ENCODE assay signal across 10 cellular contexts in the genomic region with DNA sequence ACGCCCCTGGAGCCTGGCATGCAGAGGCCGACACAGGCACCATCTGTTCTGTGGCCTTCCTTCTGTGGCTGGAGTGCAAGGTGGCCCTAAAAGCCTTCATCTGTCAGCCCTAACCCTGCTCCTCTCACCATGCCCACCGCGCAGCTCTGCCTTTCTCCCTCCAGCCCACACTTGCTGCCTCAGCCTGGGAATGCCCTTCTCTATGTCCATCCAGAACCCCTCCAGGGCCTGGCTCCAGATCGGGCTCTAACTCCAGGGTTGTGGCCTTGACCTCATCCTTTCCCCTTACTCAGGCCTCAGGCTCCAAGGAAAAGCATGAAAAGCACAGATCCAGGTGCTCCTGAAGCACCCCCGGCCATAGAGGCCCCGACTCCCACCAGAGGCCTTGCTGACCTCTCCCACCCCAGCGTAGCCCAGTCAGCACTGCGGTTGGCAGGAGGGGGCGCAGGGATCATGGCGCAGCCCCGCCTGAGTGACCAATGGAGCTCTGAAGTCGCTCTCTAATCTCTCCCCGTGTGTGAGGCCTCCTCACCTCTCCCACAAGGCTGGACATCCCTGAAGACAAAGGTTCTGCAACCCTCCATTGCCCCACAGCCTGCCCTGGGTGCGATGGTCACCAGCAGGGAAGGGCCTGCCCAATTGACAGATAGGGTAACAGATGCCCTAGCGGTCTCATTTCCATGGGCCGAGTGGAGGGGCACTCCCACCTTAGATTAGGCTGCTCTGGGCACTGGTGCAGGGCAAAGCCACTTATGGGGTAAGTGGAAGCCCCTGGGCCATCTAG. TPM values are rescaled to one million over a fixed set of nuclear protein-coding genes. Genes with fewer than 3 reads are reported as not detected.
A peak's percentile ranks its signal among the peaks of the same experiment; 100 is the strongest.
DNase-seq lines count a peak whose midpoint lies in the region; TF ChIP-seq lines count a peak whose summit lies in the region.
"Had no signal": no experiment of that assay in that cellular context is flagged by ENCODE, and none has a peak within 500 bp of the region (broad histone marks: within the 10 kb centered on the region; RNA-seq: fewer than 3 reads in every experiment).

No MANE protein-coding gene starts in this region.

- H4K20me1 ChIP-seq in Karpas-422 (ENCODE audit: insufficient read depth, low read depth, low read length), result no peaks in the 10 kb centered on the region

- H3K27ac Mint-ChIP-seq in activated T-helper 2 cell treated with anti-CD3 and anti-CD28 coated beads, Interferon-gamma antibody, Interleukin-2, Interleukin-4, amounts not matched to agents 10 μg/mL and 5 μg/mL and 100 μg/mL, durations not matched to agents 14 hours and 24 hours and 36 hours, result peak overlapping the region; percentile 17
- H3K27ac Mint-ChIP-seq in endodermal cell (peak overlapping the region; percentile 52), nephron progenitor cell (peak overlapping the region; percentile 95)

- H3K27ac ChIP-seq in endodermal cell (ENCODE audit: low read depth, low read length), result no peak overlapping the region
- peak overlapping the region; percentile 76 to 88 for H3K27ac ChIP-seq in testis
- H3K27ac ChIP-seq in Karpas-422 (ENCODE audit: low read length), result no peak overlapping the region
- H3K27ac ChIP-seq: KMS-11 had no signal

- TF ChIP-seq POLR2A in testis (IDR thresholded peaks at IDR 0.05), result no peak

- H3K27me3 ChIP-seq in endodermal cell (ENCODE audit: control insufficient read depth, insufficient read depth, low read length, poor library complexity, severe bottlenecking), result no peaks in the 10 kb centered on the region
- no peaks in the 10 kb centered on the region for H3K27me3 ChIP-seq in testis
- no peaks in the 10 kb centered on the region for H3K27me3 ChIP-seq in Karpas-422 (ENCODE audit: low read length)

- peaks cover 16% of the 10 kb centered on the region for H3K4me1 Mint-ChIP-seq in activated T-helper 2 cell treated with anti-CD3 and anti-CD28 coated beads, Interferon-gamma antibody, Interleukin-2, Interleukin-4, amounts not matched to agents 10 μg/mL and 5 μg/mL and 100 μg/mL, durations not matched to agents 14 hours and 24 hours and 36 hours (ENCODE audit: low read depth)
- H3K4me1 Mint-ChIP-seq in endodermal cell (peaks cover 21% of the 10 kb centered on the region), nephron progenitor cell (peaks cover 78% of the 10 kb centered on the region)

- DNase-seq in activated T-helper 2 cell treated with anti-CD3 and anti-CD28 coated beads, Interferon-gamma antibody, Interleukin-2, Interleukin-4, amounts not matched to agents 10 μg/mL and 5 μg/mL and 100 μg/mL, durations not matched to agents 14 hours and 24 hours and 36 hours (ENCODE audit: low spot score), result no peak
- DNase-seq in endodermal cell, result no peak
- no peak for DNase-seq in nephron progenitor cell
- DNase-seq in testis, result no peak
- no peak for DNase-seq in activated CD8-positive, alpha-beta memory T cell treated with anti-CD3 and anti-CD28 coated beads, Interleukin-2, amount 50 U/mL, for 4 hours
- no peak for DNase-seq in NCI-H1105 treated with DMSO at 0.1 percent for 48 hours (lab: John Stamatoyannopoulos, UW)
- no peak for DNase-seq in Karpas-422
- DNase-seq: NCI-H2081 treated with DMSO at 0.1 percent for 48 hours, T-helper 9 cell had no signal

- H3K9me3 ChIP-seq in endodermal cell (ENCODE audit: control insufficient read depth, low read length) (no peaks in the 10 kb centered on the region), testis (no peaks in the 10 kb centered on the region), Karpas-422 (ENCODE audit: low read length) (no peaks in the 10 kb centered on the region)

- no peaks in the 10 kb centered on the region for H3K9me2 ChIP-seq in Karpas-422 (replicated peaks; ENCODE audit: insufficient read depth, low read length)

- TF ChIP-seq CTCF in endodermal cell (conservative IDR thresholded peaks at IDR 0.05) (no peak), nephron progenitor cell (IDR thresholded peaks at IDR 0.05) (no peak), testis (IDR thresholded peaks at IDR 0.05) (no peak)

- H3K9me3 Mint-ChIP-seq in activated T-helper 2 cell treated with anti-CD3 and anti-CD28 coated beads, Interferon-gamma antibody, Interleukin-2, Interleukin-4, amounts not matched to agents 10 μg/mL and 5 μg/mL and 100 μg/mL, durations not matched to agents 14 hours and 24 hours and 36 hours, result no peaks in the 10 kb centered on the region
- H3K9me3 Mint-ChIP-seq in endodermal cell (no peaks in the 10 kb centered on the region), nephron progenitor cell (no peaks in the 10 kb centered on the region)

- H3K4me1 ChIP-seq in endodermal cell (ENCODE audit: control insufficient read depth, insufficient read depth, low read length), result peaks cover 6% of the 10 kb centered on the region
- H3K4me1 ChIP-seq in testis, result peaks cover 57% of the 10 kb centered on the region
- H3K4me1 ChIP-seq in Karpas-422 (ENCODE audit: low read length), result no peaks in the 10 kb centered on the region

- intact Hi-C loops in activated T-helper 2 cell treated with anti-CD3 and anti-CD28 coated beads, Interferon-gamma antibody, Interleukin-2, Interleukin-4, amounts not matched to agents 10 μg/mL and 5 μg/mL and 100 μg/mL, durations not matched to agents 14 hours and 24 hours and 36 hours (cut with micrococcal nuclease), result no loop called here
- intact Hi-C loops in testis (cut with DNase I; ENCODE audit: low total_unique reads), result no loop called here

- peaks cover 25% of the 10 kb centered on the region for H3K27me3 Mint-ChIP-seq in activated T-helper 2 cell treated with anti-CD3 and anti-CD28 coated beads, Interferon-gamma antibody, Interleukin-2, Interleukin-4, amounts not matched to agents 10 μg/mL and 5 μg/mL and 100 μg/mL, durations not matched to agents 14 hours and 24 hours and 36 hours (ENCODE audit: low read depth)
- H3K27me3 Mint-ChIP-seq in endodermal cell (ENCODE audit: insufficient read depth) (peaks cover 4% of the 10 kb centered on the region), nephron progenitor cell (ENCODE audit: low read depth, poor library complexity) (peaks cover 3% of the 10 kb centered on the region)

- H3K4me2 ChIP-seq in Karpas-422 (ENCODE audit: low read depth, low read length, poor library complexity, severe bottlenecking), result no peak overlapping the region
- H3K4me2 ChIP-seq: KMS-11 had no signal

- 93 to 95% methylated on average over 14 to 17 of the region's 17 CpGs for WGBS in endodermal cell (ENCODE audit: insufficient coverage in 1 of 2, insufficient read length in 1 of 2), 2 experiments
- 60 to 73% methylated on average over 4 to 17 of the region's 17 CpGs for WGBS in testis, 2 donors

- H3K4me3 Mint-ChIP-seq in activated T-helper 2 cell treated with anti-CD3 and anti-CD28 coated beads, Interferon-gamma antibody, Interleukin-2, Interleukin-4, amounts not matched to agents 10 μg/mL and 5 μg/mL and 100 μg/mL, durations not matched to agents 14 hours and 24 hours and 36 hours (ENCODE audit: low read depth), result no peak overlapping the region
- H3K4me3 Mint-ChIP-seq in endodermal cell (no peak overlapping the region), nephron progenitor cell (no peak overlapping the region)

- H3K9ac ChIP-seq in endodermal cell (ENCODE audit: extremely low read depth, low read length, poor library complexity, severe bottlenecking), result no peak overlapping the region
- no peak overlapping the region for H3K9ac ChIP-seq in Karpas-422 (ENCODE audit: low read length)
- H3K9ac ChIP-seq: KMS-11 had no signal

- no peaks in the 10 kb centered on the region for H3K36me3 Mint-ChIP-seq in activated T-helper 2 cell treated with anti-CD3 and anti-CD28 coated beads, Interferon-gamma antibody, Interleukin-2, Interleukin-4, amounts not matched to agents 10 μg/mL and 5 μg/mL and 100 μg/mL, durations not matched to agents 14 hours and 24 hours and 36 hours (ENCODE audit: low read depth)
- H3K36me3 Mint-ChIP-seq in endodermal cell (ENCODE audit: low read depth) (no peaks in the 10 kb centered on the region), nephron progenitor cell (ENCODE audit: low read depth) (no peaks in the 10 kb centered on the region)

- no peaks in the 10 kb centered on the region for H3K79me2 ChIP-seq in Karpas-422 (ENCODE audit: low read length)

- H3K36me3 ChIP-seq in endodermal cell (ENCODE audit: control insufficient read depth, insufficient read depth, low read length) (no peaks in the 10 kb centered on the region), testis (ENCODE audit: low read depth, missing control alignments) (no peaks in the 10 kb centered on the region), Karpas-422 (ENCODE audit: insufficient read depth, low read length) (no peaks in the 10 kb centered on the region)

- no peak overlapping the region for H2AFZ ChIP-seq in Karpas-422 (ENCODE audit: low read length)

- H3K4me3 ChIP-seq in endodermal cell (ENCODE audit: low read length) (no peak overlapping the region), testis (no peak overlapping the region), Karpas-422 (ENCODE audit: low read length) (no peak overlapping the region)

RNA-seq across cellular contexts. Expression of a gene that starts 9.2 kb away (rescaled TPM):
- 2.1 and 2.6 TPM in 2 replicates for total RNA-seq in activated T-helper 2 cell treated with anti-CD3 and anti-CD28 coated beads, Interferon-gamma antibody, Interleukin-2, Interleukin-4, amounts not matched to agents 10 μg/mL and 5 μg/mL and 100 μg/mL, durations not matched to agents 14 hours and 24 hours and 36 hours
- total RNA-seq in endodermal cell (10 to 100 TPM in 1 of 2 donors, 1 to 10 TPM in 1; 7.6 to 10.7 TPM), testis (10 to 100 TPM; 31.3 to 38.6 TPM)
- polyA plus RNA-seq in endodermal cell (2013, experiment 1 of 2), result 11.2 TPM
- 11.5 TPM for polyA plus RNA-seq in endodermal cell (2013, experiment 2 of 2)
- polyA plus RNA-seq in testis (ENCODE audit: insufficient read depth, low read depth, low replicate concordance), result 27.7 TPM
- 0.60 and 0.61 TPM in 2 replicates for total RNA-seq in Karpas-422 (2014; rRNA removed; shearing (Covaris generic); ENCODE audit: low replicate concordance)

Comparison
In these comparisons a context has a peak if more than half of its experiments do, and no peak if none do; other contexts are left out.
1. H3K27ac Mint-ChIP-seq: peak in every context shown above with its lines; median percentile 95 in nephron progenitor cell; 52 in endodermal cell; 17 in activated T-helper 2 cell treated with anti-CD3 and anti-CD28 coated beads, Interferon-gamma antibody, Interleukin-2, Interleukin-4, amounts not matched to agents 10 μg/mL and 5 μg/mL and 100 μg/mL, durations not matched to agents 14 hours and 24 hours and 36 hours.
2. H3K27ac ChIP-seq: peak in testis (2 of 2); none in endodermal cell (single experiment) and Karpas-422 (single experiment).